23 cellular contexts compared by ENCODE assay signal in the genomic region with DNA sequence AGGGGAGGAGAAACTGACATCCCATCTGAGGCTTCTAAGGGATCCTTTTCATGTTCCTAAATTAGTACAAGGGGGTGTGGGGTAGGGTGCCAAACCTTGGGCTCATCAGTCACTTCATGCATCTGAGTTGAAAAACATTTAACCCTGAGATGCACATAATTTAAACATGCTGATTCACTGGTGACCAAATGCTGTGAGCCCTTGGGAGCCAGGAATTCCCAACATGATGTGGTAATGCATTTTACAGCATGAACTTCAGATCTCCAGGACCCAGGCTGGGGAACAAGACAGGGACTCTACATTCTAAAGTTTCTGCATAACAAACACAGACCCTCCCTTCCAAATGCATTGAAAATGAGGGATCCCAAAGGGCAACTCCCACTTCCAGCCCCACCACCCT.
DNase-seq lines count a peak whose midpoint lies in the region; ATAC-seq and TF ChIP-seq lines count a peak whose summit lies in the region.
"Had no signal": no experiment of that assay in that cellular context is flagged by ENCODE, and none has a peak within 500 bp of the region (broad histone marks: within the 10 kb centered on the region; RNA-seq: fewer than 3 reads in every experiment).

No MANE protein-coding gene starts in this region.

- no peaks in the 10 kb centered on the region for H4K20me1 ChIP-seq in IMR-90 (ENCODE audit: insufficient read depth, low read length)
- no peaks in the 10 kb centered on the region for H4K20me1 ChIP-seq in MM.1S (ENCODE audit: insufficient read depth, low read length)

- ATAC-seq in IMR-90 (ENCODE audit: low read depth) (peak; percentile 92), left lobe of liver (no peak)
- ATAC-seq: activated T-cell treated with anti-CD3 and anti-CD28 coated beads, Interleukin-2, amount 50 U/mL, for 72 hours; left cardiac atrium; naive thymus-derived CD8-positive, alpha-beta T cell; right lobe of liver; stimulated activated effector memory CD8-positive, alpha-beta T cell treated with anti-CD3 and anti-CD28 coated beads, Interleukin-12 subunit alpha, Interleukin-12 subunit beta, amount 100 ng/mL, for 72 hours had no signal

- no peak overlapping the region for H2BK20ac ChIP-seq in IMR-90 (ENCODE audit: low read depth, low read length)

- H2AK9ac ChIP-seq in IMR-90 (replicated peaks; ENCODE audit: low read depth, low read length, poor library complexity) = no peak overlapping the region

- H3K4ac ChIP-seq in IMR-90 (ENCODE audit: low read depth, low read length) = no peak overlapping the region
- no peak overlapping the region for H3K4ac ChIP-seq in mesenchymal stem cell (ENCODE audit: low read depth in 1 of 2, low read length in 2 of 2)

- in situ Hi-C loops in IMR-90 (cut with MboI; ENCODE audit: low sequenced_read_pairs) = no loop called here

- no peaks in the 10 kb centered on the region for H3K79me1 ChIP-seq in IMR-90 (ENCODE audit: low read depth in 1 of 2, low read length in 2 of 2)
- H3K79me1 ChIP-seq in mesenchymal stem cell (replicated peaks; ENCODE audit: low read length, poor library complexity, severe bottlenecking) = no peaks in the 10 kb centered on the region

- H2BK5ac ChIP-seq in IMR-90 (ENCODE audit: low read depth, low read length, poor library complexity, severe bottlenecking) (no peak overlapping the region), mesenchymal stem cell (ENCODE audit: low read depth, low read length, poor library complexity, severe bottlenecking) (no peak overlapping the region)

- H3K4me3 ChIP-seq in IMR-90 (ENCODE audit: insufficient read depth, low read depth, low read length) (no peak overlapping the region), mesenchymal stem cell (ENCODE audit: insufficient read depth in 1 of 2, low read depth in 1 of 2, low read length in 2 of 2) (peak overlapping the region in 1 of 2 experiments; percentile 10), MM.1S (ENCODE audit: low read length) (no peak overlapping the region)
- H3K4me3 ChIP-seq: right lobe of liver, tibial nerve had no signal

- CTCF ChIA-PET in IMR-90 (lab: Yijun Ruan, JAX) = no interaction called here

- H3K23ac ChIP-seq in IMR-90 (ENCODE audit: low read depth, low read length) (no peak overlapping the region), mesenchymal stem cell (ENCODE audit: low read length in 2 of 2) (no peak overlapping the region)

- H3K9ac ChIP-seq in IMR-90 (ENCODE audit: low read depth, low read length) (no peak overlapping the region), mesenchymal stem cell (ENCODE audit: low read length) (no peak overlapping the region), MM.1S (ENCODE audit: low read length) (no peak overlapping the region)
- H3K9ac ChIP-seq: parathyroid adenoma had no signal

- DNase-seq in EH (ENCODE audit: low read depth) = peak; percentile 65
- DNase-seq in IMR-90 = peak; percentile 67
- peak; percentile 39 for DNase-seq in fibroblast of gingiva (ENCODE audit: low read depth)
- peak; percentile 20 for DNase-seq in mesenchymal stem cell
- no peak for DNase-seq in MM.1S
- DNase-seq in left lobe of liver (ENCODE audit: low spot score) = no peak
- DNase-seq in activated CD4-positive, alpha-beta T cell treated with anti-CD3 and anti-CD28 coated beads, Interleukin-2, amount 50 U/mL, for 48 hours = no peak
- no peak for DNase-seq in activated gamma-delta T cell (lab: John Stamatoyannopoulos, UW)
- DNase-seq: activated CD4-positive, CD25-positive, alpha-beta regulatory T cell treated with anti-CD3 and anti-CD28 coated beads, Interleukin-2, amount 50 U/mL, for 72 hours; activated T-cell treated with anti-CD3 and anti-CD28 coated beads, Interleukin-2, amount 50 U/mL, for 72 hours; CD4-positive, CD25-positive, alpha-beta regulatory T cell; DMS 273 treated with DMSO at 0.1 percent for 48 hours; GF-D8; hippocampal formation; left cardiac atrium; naive thymus-derived CD8-positive, alpha-beta T cell; NCI-H1417 treated with DMSO at 0.1 percent for 48 hours; NCI-H2171; right lobe of liver; T1000 had no signal

- H3K9me1 ChIP-seq in IMR-90 (ENCODE audit: insufficient read depth, low read length) = peaks cover 3% of the 10 kb centered on the region; the same call in 1 of the 2 replicates

- peak overlapping the region; percentile 48; the same call in 1 of the 2 replicates for H3K18ac ChIP-seq in IMR-90 (ENCODE audit: low read depth, low read length)
- H3K18ac ChIP-seq in mesenchymal stem cell (ENCODE audit: low read depth in 1 of 2, low read length in 2 of 2) = no peak overlapping the region

- H3K27me3 ChIP-seq in IMR-90 (ENCODE audit: control insufficient read depth, insufficient read depth, low read length) (no peaks in the 10 kb centered on the region), mesenchymal stem cell (ENCODE audit: control insufficient read depth in 1 of 2, insufficient read depth in 1 of 2, low read length in 2 of 2) (no peaks in the 10 kb centered on the region), MM.1S (replicated peaks; ENCODE audit: insufficient read depth, low read length) (no peaks in the 10 kb centered on the region)
- H3K27me3 ChIP-seq: right lobe of liver, tibial nerve had no signal

- H3K27ac ChIP-seq in IMR-90 (ENCODE audit: insufficient read depth, low read length) (no peak overlapping the region; the same call in 1 of the 2 replicates), mesenchymal stem cell (ENCODE audit: low read length, poor library complexity, severe bottlenecking) (no peak overlapping the region), MM.1S (ENCODE audit: low read length) (no peak overlapping the region)
- H3K27ac ChIP-seq: parathyroid adenoma, right lobe of liver, tibial nerve had no signal

- H4K91ac ChIP-seq in IMR-90 (ENCODE audit: insufficient read depth, low read depth, low read length) (0 out of 2 replicates have a peak overlapping the region, but pooled peaks have one; percentile 35), mesenchymal stem cell (ENCODE audit: low read length) (no peak overlapping the region)

- H2BK15ac ChIP-seq in IMR-90 (ENCODE audit: low read depth, low read length) = no peak overlapping the region
- no peak overlapping the region for H2BK15ac ChIP-seq in mesenchymal stem cell (ENCODE audit: low read depth, poor library complexity, severe bottlenecking)

- intact Hi-C loops in IMR-90 (cut with micrococcal nuclease) = no loop called here

- no peak overlapping the region for H3K4me2 ChIP-seq in IMR-90 (ENCODE audit: low read depth, low read length)
- H3K4me2 ChIP-seq in mesenchymal stem cell (ENCODE audit: low read length, poor library complexity, severe bottlenecking) = no peak overlapping the region
- H3K4me2 ChIP-seq in MM.1S (ENCODE audit: low read depth, low read length) = no peak overlapping the region

- no TSS peak for BruUV-seq in IMR-90 (replicated peaks; lab: Mats Ljungman, UMichigan)

- TF ChIP-seq RAD21 in IMR-90 (IDR thresholded peaks at IDR 0.05; ENCODE audit: low read length) = no peak

- H3K56ac ChIP-seq in IMR-90 (ENCODE audit: extremely low read depth, insufficient read depth, low read length) = no peak overlapping the region

- H3K9me3 ChIP-seq in IMR-90 (ENCODE audit: control insufficient read depth, insufficient read depth, low read length) = no peaks in the 10 kb centered on the region
- no peaks in the 10 kb centered on the region for H3K9me3 ChIP-seq in mesenchymal stem cell (ENCODE audit: control insufficient read depth, low read length)
- no peaks in the 10 kb centered on the region for H3K9me3 ChIP-seq in MM.1S (replicated peaks; ENCODE audit: insufficient read depth, low read length)
- H3K9me3 ChIP-seq: right lobe of liver, tibial nerve had no signal

- H2AFZ ChIP-seq in IMR-90 (replicated peaks; ENCODE audit: low read length, poor library complexity) (peak overlapping the region; percentile 17), mesenchymal stem cell (ENCODE audit: low read depth, low read length) (no peak overlapping the region), MM.1S (ENCODE audit: low read length) (no peak overlapping the region)
- H2AFZ ChIP-seq: parathyroid adenoma had no signal

- no peak overlapping the region for H3K14ac ChIP-seq in IMR-90 (replicated peaks; ENCODE audit: low read depth, low read length)
- no peak overlapping the region for H3K14ac ChIP-seq in mesenchymal stem cell (ENCODE audit: low read length in 2 of 2)

- H3F3A ChIP-seq in MM.1S (ENCODE audit: insufficient read depth, low read length) = no peaks in the 10 kb centered on the region

- dilution Hi-C loops in IMR-90 (cut with HindIII; ENCODE audit: low sequenced_read_pairs, unreplicated experiment) = no loop called here

- no peak overlapping the region for H2BK12ac ChIP-seq in mesenchymal stem cell (ENCODE audit: low read length in 2 of 2)

- no peak for TF ChIP-seq POLR2A in IMR-90 (IDR thresholded peaks at IDR 0.05; ENCODE audit: low read depth, low read length)

- H4K8ac ChIP-seq in IMR-90 (ENCODE audit: low read depth in 2 of 2, low read length in 2 of 2) = no peak overlapping the region
- H4K8ac ChIP-seq in mesenchymal stem cell (ENCODE audit: low read length) = no peak overlapping the region

- no peak overlapping the region for H4K5ac ChIP-seq in IMR-90 (ENCODE audit: low read depth, low read length)

- peaks cover 7% of the 10 kb centered on the region for H3K4me1 ChIP-seq in IMR-90 (ENCODE audit: control insufficient read depth, insufficient read depth, low read length)
- H3K4me1 ChIP-seq in mesenchymal stem cell (ENCODE audit: control insufficient read depth, insufficient read depth, low read depth, low read length) = no peaks in the 10 kb centered on the region
- H3K4me1 ChIP-seq in MM.1S (ENCODE audit: low read length) = no peaks in the 10 kb centered on the region
- H3K4me1 ChIP-seq: parathyroid adenoma, right lobe of liver, tibial nerve had no signal

- H3K9me2 ChIP-seq in MM.1S (replicated peaks; ENCODE audit: insufficient read depth, low read length) = no peaks in the 10 kb centered on the region

- POLR2A ChIA-PET in IMR-90 (lab: Charles Lee; ENCODE audit: unreplicated experiment) = no interaction called here

- no peaks in the 10 kb centered on the region for H3K79me2 ChIP-seq in MM.1S (ENCODE audit: low read length)
- H3K79me2 ChIP-seq: parathyroid adenoma had no signal

- H3K36me3 ChIP-seq in IMR-90 (ENCODE audit: control insufficient read depth, insufficient read depth, low read length) (no peaks in the 10 kb centered on the region), mesenchymal stem cell (ENCODE audit: control insufficient read depth in 1 of 2, insufficient read depth in 2 of 2, low read depth in 1 of 2, low read length in 2 of 2) (no peaks in the 10 kb centered on the region), MM.1S (replicated peaks; ENCODE audit: insufficient read depth, low read length) (no peaks in the 10 kb centered on the region)
- H3K36me3 ChIP-seq: right lobe of liver, tibial nerve had no signal

- H2BK120ac ChIP-seq in IMR-90 (ENCODE audit: low read depth, low read length) (no peak overlapping the region), mesenchymal stem cell (ENCODE audit: low read depth, low read length) (no peak overlapping the region)

- TF ChIP-seq CTCF in IMR-90 (conservative IDR thresholded peaks at IDR 0.05; ENCODE audit: low read depth, low read length) (no peak), MM.1S (IDR thresholded peaks at IDR 0.05; ENCODE audit: low read length) (no peak)

- no peak overlapping the region for H2AK5ac ChIP-seq in IMR-90 (ENCODE audit: low read depth, low read length)
- no peak overlapping the region for H2AK5ac ChIP-seq in mesenchymal stem cell (ENCODE audit: low read length, severe bottlenecking)

TF ChIP-seq in IMR-90, 13 proteins besides CTCF, POLR2A, EP300 and RAD21 (continues in another document):
- no peak for TF ChIP-seq RFX5 (IDR thresholded peaks at IDR 0.05; ENCODE audit: low read depth, low read length)

Comparison
In these comparisons a context has a peak if more than half of its experiments do, and no peak if none do; other contexts are left out.
1. DNase-seq: peak in EH (single experiment), IMR-90 (single experiment), fibroblast of gingiva (single experiment) and mesenchymal stem cell (single experiment); none in MM.1S (single experiment), left lobe of liver (single experiment), activated CD4-positive, alpha-beta T cell treated with anti-CD3 and anti-CD28 coated beads, Interleukin-2, amount 50 U/mL, for 48 hours (0 of 2) and activated gamma-delta T cell (single experiment).